ENCODE assay signal across 32 cellular contexts in genomic region chr1:227424159-227424680, GRCh38.
DNase-seq lines count a peak whose midpoint lies in the region; FAIRE-seq and TF ChIP-seq lines count a peak whose summit lies in the region.
"Had no signal": no experiment of that assay in that cellular context is flagged by ENCODE, and none has a peak within 500 bp of the region (broad histone marks: within the 10 kb centered on the region; RNA-seq: fewer than 3 reads in every experiment).

No MANE protein-coding gene starts in this region.

- POLR2A ChIA-PET in endothelial cell of umbilical vein (lab: Charles Lee), result no interaction called here

- H3K9ac ChIP-seq in endothelial cell of umbilical vein (replicated peaks; ENCODE audit: extremely low read depth, insufficient read depth, low read length) (no peak overlapping the region), rectal smooth muscle tissue (ENCODE audit: low read length) (no peak overlapping the region)
- H3K9ac ChIP-seq: neural progenitor cell had no signal

- dilution Hi-C loops in endothelial cell of umbilical vein (cut with MboI; ENCODE audit: extremely low pct_ligation_motif_present, low sequenced_read_pairs), result no loop called here

- H3K9me1 ChIP-seq in endothelial cell of umbilical vein (replicated peaks; ENCODE audit: control insufficient read depth, extremely low read depth, insufficient read depth, low read length), result no peaks in the 10 kb centered on the region

- TF ChIP-seq CTCF in Calu3 (IDR thresholded peaks at IDR 0.05; ENCODE audit: unreplicated experiment), result no peak
- TF ChIP-seq CTCF in endothelial cell of umbilical vein (IDR thresholded peaks at IDR 0.05; ENCODE audit: extremely low read depth in 1 of 2, insufficient read depth in 1 of 2, low read depth in 1 of 2, low read length in 2 of 2), result no peak

- DNase-seq in Calu3 (no peak), M059J (ENCODE audit: low read depth) (peak; percentile 14), endothelial cell of umbilical vein (ENCODE audit: low read depth, low spot score) (peak; percentile 19), NCI-H128 (lab: John Stamatoyannopoulos, UW; ENCODE audit: unreplicated experiment) (no peak), inferior parietal cortex (ENCODE audit: extremely low spot score) (no peak)
- no peak for DNase-seq in activated naive CD4-positive, alpha-beta T cell treated with Interleukin-2 at 50 U/mL for 16 hours
- no peak for DNase-seq in activated CD4-positive, alpha-beta T cell treated with anti-CD3 and anti-CD28 coated beads for 48 hours
- DNase-seq: activated CD4-positive, alpha-beta T cell treated with anti-CD3 and anti-CD28 coated beads, Interleukin-2, amount 50 U/mL, for 48 hours; activated naive CD4-positive, alpha-beta T cell treated with anti-CD3 and anti-CD28 coated beads, Interleukin-2, amount 50 U/mL, for 16 hours; amniotic stem cell; BE2C; CD8-positive, alpha-beta memory T cell; cerebellar nuclear complex; dorsolateral prefrontal cortex; H7; hippocampal formation; left cardiac atrium; NCI-H1694; NCI-H82; right lobe of liver; stimulated activated CD4-positive, alpha-beta T cell treated with anti-CD3 and anti-CD28 coated beads, Interleukin-4, amount 100 ng/mL, for 1 hour; T-helper 9 cell had no signal

- H3K4me3 Mint-ChIP-seq in Calu3 (ENCODE audit: low read depth, unreplicated experiment), result no peak overlapping the region
- H3K4me3 Mint-ChIP-seq: activated T-helper 1 cell treated with anti-CD3 and anti-CD28 coated beads, Interleukin-12 subunit alpha, Interleukin-12 subunit beta, Interleukin-2, Interleukin-4 antibody, amounts not matched to agents 30 ng/mL and 10 ng/mL and 1 ng/mL, durations not matched to agents 14 hours and 24 hours and 36 hours; brain; CD8-positive, alpha-beta memory T cell; neural progenitor cell; WTC11 had no signal

- BruUV-seq in Calu3 (replicated peaks; lab: Mats Ljungman, UMichigan) (no TSS peak), endothelial cell of umbilical vein (replicated peaks; lab: Mats Ljungman, UMichigan) (no TSS peak)

- H3K4me3 ChIP-seq in endothelial cell of umbilical vein (replicated peaks in 1 of 3; ENCODE audit: insufficient read depth in 1 of 3, low read depth in 1 of 3, low read length in 3 of 3), result no peak overlapping the region
- H3K4me3 ChIP-seq in rectal smooth muscle tissue (ENCODE audit: low read length), result no peak overlapping the region
- H3K4me3 ChIP-seq: dorsolateral prefrontal cortex, GM12878, neural progenitor cell, right lobe of liver, SJSA1, thyroid gland had no signal

- H3K27me3 Mint-ChIP-seq in Calu3 (ENCODE audit: unreplicated experiment), result no peaks in the 10 kb centered on the region

- H3K27me3 ChIP-seq in endothelial cell of umbilical vein (ENCODE audit: control insufficient read depth in 2 of 2, insufficient read depth in 2 of 2, low read length in 2 of 2) (no peaks in the 10 kb centered on the region), rectal smooth muscle tissue (ENCODE audit: control insufficient read depth, insufficient read depth, low read length) (no peaks in the 10 kb centered on the region)
- H3K27me3 ChIP-seq: BE2C, dorsolateral prefrontal cortex, neural progenitor cell, right lobe of liver, SJSA1, thyroid gland had no signal

- no peak overlapping the region for H3K27ac ChIP-seq in endothelial cell of umbilical vein (ENCODE audit: insufficient read depth, low read depth, low read length)
- peak overlapping the region; percentile 18 for H3K27ac ChIP-seq in rectal smooth muscle tissue (ENCODE audit: low read depth, low read length)
- H3K27ac ChIP-seq: neural progenitor cell, right lobe of liver, SJSA1, thyroid gland had no signal

- no peaks in the 10 kb centered on the region for H3K79me2 ChIP-seq in endothelial cell of umbilical vein (ENCODE audit: control insufficient read depth, insufficient read depth, low read length)

- H3K36me3 Mint-ChIP-seq in Calu3 (ENCODE audit: insufficient read depth, unreplicated experiment), result no peaks in the 10 kb centered on the region
- H3K36me3 Mint-ChIP-seq: brain, neural progenitor cell had no signal

- peaks cover 38% of the 10 kb centered on the region for H3K4me1 Mint-ChIP-seq in Calu3 (ENCODE audit: low read depth, unreplicated experiment)
- H3K4me1 Mint-ChIP-seq: CD8-positive, alpha-beta memory T cell had no signal

- CTCF ChIA-PET in Calu3 (lab: Charles Lee) (no interaction called here), endothelial cell of umbilical vein (lab: Charles Lee) (no interaction called here)

- intact Hi-C loops in Calu3 (cut with micrococcal nuclease; ENCODE audit: unreplicated experiment), result no loop called here
- intact Hi-C loops in endothelial cell of umbilical vein (cut with micrococcal nuclease), result no loop called here

- H3K9me3 ChIP-seq in endothelial cell of umbilical vein (replicated peaks; ENCODE audit: control insufficient read depth, insufficient read depth, low read length), result no peaks in the 10 kb centered on the region
- H3K9me3 ChIP-seq: BE2C, right lobe of liver, SJSA1, thyroid gland had no signal

- TF ChIP-seq POLR2A in endothelial cell of umbilical vein (IDR thresholded peaks at IDR 0.05; ENCODE audit: low read depth, low read length), result no peak

- H3K4me1 ChIP-seq in endothelial cell of umbilical vein (ENCODE audit: control insufficient read depth, extremely low read depth, insufficient read depth, low read length) (peaks cover 23% of the 10 kb centered on the region), rectal smooth muscle tissue (ENCODE audit: control insufficient read depth, insufficient read depth, low read length) (peaks cover 2% of the 10 kb centered on the region)
- H3K4me1 ChIP-seq: BE2C, neural progenitor cell, right lobe of liver had no signal

- H3K36me3 ChIP-seq in endothelial cell of umbilical vein (ENCODE audit: control insufficient read depth in 2 of 2, extremely low read depth in 1 of 2, insufficient read depth in 2 of 2, low read length in 2 of 2), result no peaks in the 10 kb centered on the region
- no peaks in the 10 kb centered on the region for H3K36me3 ChIP-seq in rectal smooth muscle tissue (ENCODE audit: control insufficient read depth, insufficient read depth, low read length)
- H3K36me3 ChIP-seq: BE2C, neural progenitor cell, right lobe of liver, SJSA1, thyroid gland had no signal

- H3K4me2 ChIP-seq in endothelial cell of umbilical vein (ENCODE audit: insufficient read depth, low read length), result no peak overlapping the region
- H3K4me2 ChIP-seq: neural progenitor cell had no signal

- peak overlapping the region; percentile 33 for H2AFZ ChIP-seq in endothelial cell of umbilical vein (ENCODE audit: low read depth, low read length)
- H2AFZ ChIP-seq: neural progenitor cell had no signal

- H3K27ac Mint-ChIP-seq in Calu3 (ENCODE audit: unreplicated experiment), result peak overlapping the region; percentile 65
- H3K27ac Mint-ChIP-seq: activated T-helper 1 cell treated with anti-CD3 and anti-CD28 coated beads, Interleukin-12 subunit alpha, Interleukin-12 subunit beta, Interleukin-2, Interleukin-4 antibody, amounts not matched to agents 30 ng/mL and 10 ng/mL and 1 ng/mL, durations not matched to agents 14 hours and 24 hours and 36 hours; brain; neural progenitor cell; progenitor cell of endocrine pancreas; WTC11 had no signal

- peaks cover 6% of the 10 kb centered on the region for H3K9me3 Mint-ChIP-seq in Calu3 (ENCODE audit: low read depth, unreplicated experiment)
- H3K9me3 Mint-ChIP-seq: activated T-helper 1 cell treated with anti-CD3 and anti-CD28 coated beads, Interleukin-12 subunit alpha, Interleukin-12 subunit beta, Interleukin-2, Interleukin-4 antibody, amounts not matched to agents 30 ng/mL and 10 ng/mL and 1 ng/mL, durations not matched to agents 14 hours and 24 hours and 36 hours had no signal

- FAIRE-seq in endothelial cell of umbilical vein (lab: Jason Lieb, UNC), result peak; percentile 18
- FAIRE-seq: GM12878, HepG2 had no signal

- H4K20me1 ChIP-seq in endothelial cell of umbilical vein (replicated peaks; ENCODE audit: control insufficient read depth, extremely low read depth, insufficient read depth, low read length), result no peaks in the 10 kb centered on the region

TF ChIP-seq in endothelial cell of umbilical vein, 7 proteins besides CTCF, POLR2A, EP300 and RAD21:
- TF ChIP-seq FOS (IDR thresholded peaks at IDR 0.05; ENCODE audit: borderline replicate concordance, insufficient read depth, low read length) (no peak), EZH2 (IDR thresholded peaks at IDR 0.05; ENCODE audit: borderline replicate concordance, low read depth, low read length, severe bottlenecking) (no peak), GATA2 (IDR thresholded peaks at IDR 0.05; ENCODE audit: insufficient read depth, insufficient read length, low read depth, low read length) (no peak), MYC (IDR thresholded peaks at IDR 0.05; ENCODE audit: low read depth, low read length) (no peak), MAX (IDR thresholded peaks at IDR 0.05; ENCODE audit: insufficient read depth, insufficient read length) (no peak), JUN (IDR thresholded peaks at IDR 0.05; ENCODE audit: borderline replicate concordance, insufficient read depth, insufficient read length, low read depth) (no peak), POLR2AphosphoS5 (IDR thresholded peaks at IDR 0.05; ENCODE audit: insufficient read depth, low read depth, low read length) (no peak)

Comparison
In these comparisons a context has a peak if more than half of its experiments do, and no peak if none do; other contexts are left out.
1. DNase-seq: peak in M059J (single experiment) and endothelial cell of umbilical vein (single experiment); none in Calu3 (single experiment), NCI-H128 (single experiment), inferior parietal cortex (single experiment), activated naive CD4-positive, alpha-beta T cell treated with Interleukin-2 at 50 U/mL for 16 hours (single experiment) and activated CD4-positive, alpha-beta T cell treated with anti-CD3 and anti-CD28 coated beads for 48 hours (single experiment).